ENCODE assay signal across 29 cellular contexts in the genomic region with DNA sequence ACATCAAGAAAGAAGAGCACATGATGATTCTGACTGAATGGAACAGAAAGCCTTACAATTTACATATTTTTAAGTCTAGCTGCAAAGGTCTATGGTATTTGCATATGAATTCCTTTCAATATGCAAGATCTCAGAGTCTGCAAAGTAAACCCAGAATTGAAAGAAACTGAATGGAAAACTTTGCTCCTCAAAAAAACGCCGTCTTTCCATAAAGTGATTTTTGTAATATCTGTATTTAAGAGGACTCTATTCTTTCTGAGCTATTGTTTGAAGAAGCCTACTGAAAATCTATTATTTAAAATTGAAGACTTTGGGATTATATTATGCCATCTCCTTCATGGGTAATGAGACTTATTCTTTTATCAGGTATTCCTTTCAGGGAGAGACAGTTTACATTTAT.
"Had no signal": no experiment of that assay in that cellular context is flagged by ENCODE, and none has a peak within 500 bp of the region (broad histone marks: within the 10 kb centered on the region; RNA-seq: fewer than 3 reads in every experiment).

No MANE protein-coding gene starts in this region.

- H3K36me3 ChIP-seq: adrenal gland, brain microvascular endothelial cell, breast epithelium had no signal

- H3K27ac ChIP-seq: adrenal gland, body of pancreas, brain microvascular endothelial cell, breast epithelium, VCaP had no signal

- H3K27me3 ChIP-seq: adrenal gland, body of pancreas, brain microvascular endothelial cell, breast epithelium had no signal

- H3K4me3 ChIP-seq: adrenal gland, body of pancreas, breast epithelium had no signal

- H3K4me1 ChIP-seq: adrenal gland, body of pancreas, breast epithelium had no signal

- H3K9me3 ChIP-seq: adrenal gland, body of pancreas, breast epithelium had no signal

- DNase-seq: activated B cell treated with CpG ODN at 0.5 μM for 24 hours; activated CD4-positive, alpha-beta memory T cell treated with anti-CD3 and anti-CD28 coated beads for 36 hours; activated CD4-positive, alpha-beta T cell treated with anti-CD3 and anti-CD28 coated beads for 4 hours; activated CD4-positive, alpha-beta T cell treated with anti-CD3 and anti-CD28 coated beads, Interleukin-2, amount 10 ng/mL, durations not matched to agents 24 days and 14 days; activated CD4-positive, alpha-beta T cell treated with anti-CD3 and anti-CD28 coated beads, Interleukin-2, amount 50 U/mL, for 1 hour; activated CD4-positive, alpha-beta T cell treated with anti-CD3 and anti-CD28 coated beads, Interleukin-2, amount 50 U/mL, for 4 hours; activated CD4-positive, CD25-positive, alpha-beta regulatory T cell treated with anti-CD3 and anti-CD28 coated beads, Interleukin-2, amount 50 U/mL, for 72 hours; activated CD8-positive, alpha-beta memory T cell treated with anti-CD3 and anti-CD28 coated beads, Interleukin-2, amount 50 U/mL, for 4 hours; activated CD8-positive, alpha-beta T cell treated with anti-CD3 and anti-CD28 coated beads for 36 hours; activated effector memory CD4-positive, alpha-beta T cell treated with anti-CD3 and anti-CD28 coated beads, Interleukin-2, amount 50 U/mL, for 16 hours; activated gamma-delta T cell treated with Interleukin-2 at 50 U/mL for 16 hours; activated naive CD4-positive, alpha-beta T cell; activated naive CD4-positive, alpha-beta T cell treated with anti-CD3 and anti-CD28 coated beads for 36 hours; activated naive CD4-positive, alpha-beta T cell treated with anti-CD3 and anti-CD28 coated beads, Interleukin-2, amount 50 U/mL, for 16 hours; activated naive CD8-positive, alpha-beta T cell treated with anti-CD3 and anti-CD28 coated beads for 36 hours; activated T-cell treated with anti-CD3 and anti-CD28 coated beads for 4 hours; activated T-cell treated with anti-CD3 and anti-CD28 coated beads, Interleukin-2, amount 50 U/mL, for 1 hour; activated T-cell treated with anti-CD3 and anti-CD28 coated beads, Interleukin-2, amount 50 U/mL, for 4 hours; activated T-cell treated with anti-CD3 and anti-CD28 coated beads, Interleukin-2, amount 50 U/mL, for 72 hours; adrenal gland; amniotic stem cell; aorta; body of pancreas; brain microvascular endothelial cell; central memory CD4-positive, alpha-beta T cell; T-helper 2 cell; T-helper 9 cell had no signal
